Comparison of ENCODE assay signal across 35 cellular contexts in genomic region chr7:36014961-36015360, GRCh38.
"Had no signal": no experiment of that assay in that cellular context is flagged by ENCODE, and none has a peak within 500 bp of the region (broad histone marks: within the 10 kb centered on the region; RNA-seq: fewer than 3 reads in every experiment).

No MANE protein-coding gene starts in this region.

- H3K4me3 ChIP-seq: ascending aorta, breast epithelium, cardiac muscle cell, coronary artery, dorsolateral prefrontal cortex, esophagus muscularis mucosa, gastrocnemius medialis had no signal

- H3K36me3 ChIP-seq: ascending aorta, breast epithelium, cardiac muscle cell, esophagus muscularis mucosa, gastrocnemius medialis, WERI-Rb-1 had no signal

- H3K4me1 Mint-ChIP-seq: activated B cell treated with CpG ODN at 0.5 μM for 24 hours; activated naive CD4-positive, alpha-beta T cell treated with anti-CD3 and anti-CD28 coated beads, Interleukin-2, amount 10 ng/mL, durations not matched to agents 7 days and 5 days; activated naive CD8-positive, alpha-beta T cell treated with anti-CD3 and anti-CD28 coated beads, Interleukin-2, amount 10 ng/mL, durations not matched to agents 7 days and 5 days; T-cell had no signal

- H3K27ac Mint-ChIP-seq: activated B cell treated with CpG ODN at 0.5 μM for 24 hours; activated CD8-positive, alpha-beta T cell treated with anti-CD3 and anti-CD28 coated beads for 36 hours; activated naive CD4-positive, alpha-beta T cell treated with anti-CD3 and anti-CD28 coated beads, Interleukin-2, amount 10 ng/mL, durations not matched to agents 7 days and 5 days; activated naive CD4-positive, alpha-beta T cell treated with anti-CD3 and anti-CD28 coated beads, Interleukin-2, amount 50 U/mL, for 72 hours; activated naive CD8-positive, alpha-beta T cell treated with anti-CD3 and anti-CD28 coated beads, Interleukin-2, amount 10 ng/mL, durations not matched to agents 7 days and 5 days; activated T-cell treated with anti-CD3 and anti-CD28 coated beads, Interleukin-2, amount 50 U/mL, for 24 hours; activated T-cell treated with anti-CD3 and anti-CD28 coated beads, Interleukin-2, amount 50 U/mL, for 72 hours; dendritic cell treated with granulocyte-macrophage colony-stimulating factor and Interleukin-4, amounts not matched to agents 40 ng/mL and 50 ng/mL, for 4 days; T-cell; T-helper 1 cell treated with Interleukin-12 subunit alpha and Interleukin-12 subunit beta and Interleukin-4 antibody, amounts not matched to agents 30 μg/mL and 1 μg/mL, for 36 hours; T-helper 2 cell treated with Interferon-gamma antibody and Interleukin-4, amounts not matched to agents 5 μg/mL and 100 μg/mL, for 36 hours had no signal

- H3K4me3 Mint-ChIP-seq: activated B cell treated with CpG ODN at 0.5 μM for 24 hours; activated CD8-positive, alpha-beta T cell treated with anti-CD3 and anti-CD28 coated beads for 36 hours; activated naive CD4-positive, alpha-beta T cell treated with anti-CD3 and anti-CD28 coated beads, Interleukin-2, amount 10 ng/mL, durations not matched to agents 7 days and 5 days; activated naive CD8-positive, alpha-beta T cell treated with anti-CD3 and anti-CD28 coated beads, Interleukin-2, amount 10 ng/mL, durations not matched to agents 7 days and 5 days; activated T-cell treated with anti-CD3 and anti-CD28 coated beads, Interleukin-2, amount 50 U/mL, for 24 hours; activated T-cell treated with anti-CD3 and anti-CD28 coated beads, Interleukin-2, amount 50 U/mL, for 72 hours; brain; dendritic cell treated with granulocyte-macrophage colony-stimulating factor and Interleukin-4, amounts not matched to agents 40 ng/mL and 50 ng/mL, for 4 days; T-cell; T-helper 1 cell treated with Interleukin-12 subunit alpha and Interleukin-12 subunit beta and Interleukin-4 antibody, amounts not matched to agents 30 μg/mL and 1 μg/mL, for 36 hours; T-helper 2 cell treated with Interferon-gamma antibody and Interleukin-4, amounts not matched to agents 5 μg/mL and 100 μg/mL, for 36 hours had no signal

- ATAC-seq: activated CD4-positive, CD25-positive, alpha-beta regulatory T cell treated with anti-CD3 and anti-CD28 coated beads, Interleukin-2, amount 50 U/mL, for 24 hours; activated CD8-positive, alpha-beta T cell treated with anti-CD3 and anti-CD28 coated beads for 36 hours; activated naive CD4-positive, alpha-beta T cell treated with anti-CD3 and anti-CD28 coated beads, Interleukin-2, amount 50 U/mL, for 72 hours; activated T-cell treated with anti-CD3 and anti-CD28 coated beads, Interleukin-2, amount 50 U/mL, for 72 hours; gastrocnemius medialis; T-cell had no signal

- H3K27ac ChIP-seq: ascending aorta, breast epithelium, cardiac muscle cell, coronary artery, dorsolateral prefrontal cortex, esophagus muscularis mucosa, foreskin keratinocyte, gastrocnemius medialis, WERI-Rb-1 had no signal

- DNase-seq: activated B cell treated with CpG ODN at 0.5 μM for 24 hours; activated CD4-positive, alpha-beta T cell treated with anti-CD3 and anti-CD28 coated beads for 48 hours; activated CD4-positive, alpha-beta T cell treated with anti-CD3 and anti-CD28 coated beads, Interleukin-2, amount 50 U/mL, for 1 hour; activated CD4-positive, alpha-beta T cell treated with anti-CD3 and anti-CD28 coated beads, Interleukin-2, amount 50 U/mL, for 48 hours; activated CD8-positive, alpha-beta memory T cell treated with anti-CD3 and anti-CD28 coated beads for 24 hours; activated CD8-positive, alpha-beta memory T cell treated with anti-CD3 and anti-CD28 coated beads, Interleukin-2, amount 50 U/mL, for 4 hours; activated CD8-positive, alpha-beta T cell treated with anti-CD3 and anti-CD28 coated beads for 36 hours; activated gamma-delta T cell; activated naive CD4-positive, alpha-beta T cell; activated naive CD4-positive, alpha-beta T cell treated with anti-CD3 and anti-CD28 coated beads, Interleukin-2, amount 10 ng/mL, durations not matched to agents 7 days and 5 days; activated naive CD8-positive, alpha-beta T cell treated with anti-CD3 and anti-CD28 coated beads, Interleukin-2, amount 10 ng/mL, durations not matched to agents 7 days and 5 days; activated T-cell treated with anti-CD3 and anti-CD28 coated beads for 4 hours; activated T-cell treated with anti-CD3 and anti-CD28 coated beads, Interleukin-2, amount 50 U/mL, for 24 hours; activated T-cell treated with anti-CD3 and anti-CD28 coated beads, Interleukin-2, amount 50 U/mL, for 72 hours; central memory CD4-positive, alpha-beta T cell; cerebellar nuclear complex; dorsolateral prefrontal cortex; effector memory CD4-positive, alpha-beta T cell; erythroblast; gastrocnemius medialis; T-cell; T1000; WERI-Rb-1 had no signal

- H3K27me3 ChIP-seq: ascending aorta, breast epithelium, cardiac muscle cell, dorsolateral prefrontal cortex, esophagus muscularis mucosa, foreskin keratinocyte, gastrocnemius medialis had no signal

- H3K4me1 ChIP-seq: ascending aorta, breast epithelium, foreskin keratinocyte, gastrocnemius medialis had no signal

- H3K27me3 Mint-ChIP-seq: activated CD8-positive, alpha-beta T cell treated with anti-CD3 and anti-CD28 coated beads for 36 hours; activated naive CD8-positive, alpha-beta T cell treated with anti-CD3 and anti-CD28 coated beads, Interleukin-2, amount 10 ng/mL, durations not matched to agents 7 days and 5 days; activated T-cell treated with anti-CD3 and anti-CD28 coated beads, Interleukin-2, amount 50 U/mL, for 24 hours had no signal

- H3K36me3 Mint-ChIP-seq: activated naive CD4-positive, alpha-beta T cell treated with anti-CD3 and anti-CD28 coated beads, Interleukin-2, amount 10 ng/mL, durations not matched to agents 7 days and 5 days; activated naive CD4-positive, alpha-beta T cell treated with anti-CD3 and anti-CD28 coated beads, Interleukin-2, amount 50 U/mL, for 72 hours; activated naive CD8-positive, alpha-beta T cell treated with anti-CD3 and anti-CD28 coated beads, Interleukin-2, amount 10 ng/mL, durations not matched to agents 7 days and 5 days; brain; T-cell had no signal

- H3K9me3 Mint-ChIP-seq: activated CD8-positive, alpha-beta T cell treated with anti-CD3 and anti-CD28 coated beads for 36 hours; activated naive CD4-positive, alpha-beta T cell treated with anti-CD3 and anti-CD28 coated beads, Interleukin-2, amount 10 ng/mL, durations not matched to agents 7 days and 5 days; activated naive CD4-positive, alpha-beta T cell treated with anti-CD3 and anti-CD28 coated beads, Interleukin-2, amount 50 U/mL, for 72 hours; activated T-cell treated with anti-CD3 and anti-CD28 coated beads, Interleukin-2, amount 50 U/mL, for 24 hours; activated T-cell treated with anti-CD3 and anti-CD28 coated beads, Interleukin-2, amount 50 U/mL, for 72 hours; dendritic cell treated with granulocyte-macrophage colony-stimulating factor and Interleukin-4, amounts not matched to agents 40 ng/mL and 50 ng/mL, for 4 days; T-cell; T-helper 1 cell treated with Interleukin-12 subunit alpha and Interleukin-12 subunit beta and Interleukin-4 antibody, amounts not matched to agents 30 μg/mL and 1 μg/mL, for 36 hours; T-helper 2 cell treated with Interferon-gamma antibody and Interleukin-4, amounts not matched to agents 5 μg/mL and 100 μg/mL, for 36 hours had no signal

- H3K9me3 ChIP-seq: ascending aorta, breast epithelium, esophagus muscularis mucosa, gastrocnemius medialis had no signal
